ENCODE assay signal across 11 cellular contexts in the genomic region with DNA sequence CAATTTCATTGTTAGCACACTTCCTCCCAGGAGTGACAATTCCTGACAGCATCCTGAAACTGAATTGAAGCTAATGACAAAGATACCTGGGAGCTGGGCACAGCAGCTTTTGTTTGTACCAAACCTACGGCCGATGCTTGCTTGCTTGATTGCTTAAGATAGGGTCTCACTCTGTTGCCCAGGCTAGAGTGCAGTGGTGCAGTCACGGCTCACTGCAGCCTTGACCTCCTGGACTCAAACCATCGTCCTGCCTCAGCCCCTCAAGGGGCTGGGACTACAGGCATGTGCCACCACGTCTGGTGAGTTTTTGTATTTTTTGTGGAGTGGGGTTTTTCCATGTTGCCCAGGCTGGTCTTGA.
A peak's percentile ranks its signal among the peaks of the same experiment; 100 is the strongest.
DNase-seq lines count a peak whose midpoint lies in the region; ATAC-seq and TF ChIP-seq lines count a peak whose summit lies in the region.
"Had no signal": no experiment of that assay in that cellular context is flagged by ENCODE, and none has a peak within 500 bp of the region (broad histone marks: within the 10 kb centered on the region; RNA-seq: fewer than 3 reads in every experiment).

No MANE protein-coding gene starts in this region.

- no peaks in the 10 kb centered on the region for H3K36me3 ChIP-seq in BE2C

- no peaks in the 10 kb centered on the region for H3K9me3 Mint-ChIP-seq in WTC11
- H3K9me3 Mint-ChIP-seq: CD8-positive, alpha-beta T cell had no signal

- no peaks in the 10 kb centered on the region for H3K27me3 ChIP-seq in BE2C

- no peaks in the 10 kb centered on the region for H3K27me3 Mint-ChIP-seq in WTC11 (ENCODE audit: low read depth)

- H3K4me3 ChIP-seq in BE2C (ENCODE audit: low read depth, low read length) = no peak overlapping the region

- H3K9me3 ChIP-seq in BE2C = no peaks in the 10 kb centered on the region

- TF ChIP-seq CTCF in WTC11 (IDR thresholded peaks at IDR 0.05) = no peak
- no peak for TF ChIP-seq CTCF in BE2C (IDR thresholded peaks at IDR 0.05; ENCODE audit: low read depth, low read length)
- TF ChIP-seq CTCF in GM20000 (IDR thresholded peaks at IDR 0.05; ENCODE audit: extremely low read depth, missing control alignments) = no peak

- peak; percentile 37 for ATAC-seq in GM18870 (IDR thresholded peaks at IDR 0.05; ENCODE audit: unreplicated experiment)
- peak; percentile 26 for ATAC-seq in GM21717 (IDR thresholded peaks at IDR 0.05; ENCODE audit: unreplicated experiment)
- ATAC-seq in HG03097 (IDR thresholded peaks at IDR 0.05; ENCODE audit: low FRiP score, unreplicated experiment) = peak; percentile 33
- ATAC-seq in WTC11 = no peak
- ATAC-seq: CD8-positive, alpha-beta T cell had no signal

- H3K4me3 Mint-ChIP-seq in WTC11 = no peak overlapping the region
- H3K4me3 Mint-ChIP-seq: CD8-positive, alpha-beta T cell had no signal

- CTCF ChIA-PET in WTC11 (lab: Charles Lee) = no interaction called here

- H3K4me1 ChIP-seq in BE2C = no peaks in the 10 kb centered on the region

- no peaks in the 10 kb centered on the region for H3K36me3 Mint-ChIP-seq in WTC11

- POLR2A ChIA-PET in WTC11 (lab: Charles Lee) = no interaction called here

- H3K4me1 Mint-ChIP-seq in WTC11 = peaks cover 27% of the 10 kb centered on the region

- no peak overlapping the region for H3K27ac Mint-ChIP-seq in WTC11

- DNase-seq in WTC11 (ENCODE audit: low spot score) (no peak), NCI-H2171 (lab: John Stamatoyannopoulos, UW) (no peak), germinal center (ENCODE audit: low spot score) (no peak), BE2C (no peak), GM20000 (ENCODE audit: low spot score) (no peak)
- DNase-seq: CD8-positive, alpha-beta T cell; NCI-H1105; T-helper 9 cell had no signal

TF ChIP-seq in WTC11, 78 proteins besides CTCF, POLR2A, EP300 and RAD21:
- TF ChIP-seq JAZF1 (CRISPR knock-in tag; IDR thresholded peaks at IDR 0.05) (no peak), PRRX2 (CRISPR knock-in tag; IDR thresholded peaks at IDR 0.05) (no peak), RORB (CRISPR knock-in tag; IDR thresholded peaks at IDR 0.05) (no peak), MYBL2 (CRISPR knock-in tag; IDR thresholded peaks at IDR 0.05) (no peak), ZNF263 (CRISPR knock-in tag; IDR thresholded peaks at IDR 0.05; ENCODE audit: low read depth) (no peak), ZNF121 (CRISPR knock-in tag; IDR thresholded peaks at IDR 0.05) (peak; percentile 81; the same call in 1 of the 2 replicates), ZNF219 (CRISPR knock-in tag; IDR thresholded peaks at IDR 0.05; ENCODE audit: borderline replicate concordance) (no peak)
- TF ChIP-seq, protein P1, sequence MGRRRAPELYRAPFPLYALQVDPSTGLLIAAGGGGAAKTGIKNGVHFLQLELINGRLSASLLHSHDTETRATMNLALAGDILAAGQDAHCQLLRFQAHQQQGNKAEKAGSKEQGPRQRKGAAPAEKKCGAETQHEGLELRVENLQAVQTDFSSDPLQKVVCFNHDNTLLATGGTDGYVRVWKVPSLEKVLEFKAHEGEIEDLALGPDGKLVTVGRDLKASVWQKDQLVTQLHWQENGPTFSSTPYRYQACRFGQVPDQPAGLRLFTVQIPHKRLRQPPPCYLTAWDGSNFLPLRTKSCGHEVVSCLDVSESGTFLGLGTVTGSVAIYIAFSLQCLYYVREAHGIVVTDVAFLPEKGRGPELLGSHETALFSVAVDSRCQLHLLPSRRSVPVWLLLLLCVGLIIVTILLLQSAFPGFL (CRISPR knock-in tag; IDR thresholded peaks at IDR 0.05; ENCODE audit: borderline replicate concordance) = no peak
- TF ChIP-seq, protein P2, sequence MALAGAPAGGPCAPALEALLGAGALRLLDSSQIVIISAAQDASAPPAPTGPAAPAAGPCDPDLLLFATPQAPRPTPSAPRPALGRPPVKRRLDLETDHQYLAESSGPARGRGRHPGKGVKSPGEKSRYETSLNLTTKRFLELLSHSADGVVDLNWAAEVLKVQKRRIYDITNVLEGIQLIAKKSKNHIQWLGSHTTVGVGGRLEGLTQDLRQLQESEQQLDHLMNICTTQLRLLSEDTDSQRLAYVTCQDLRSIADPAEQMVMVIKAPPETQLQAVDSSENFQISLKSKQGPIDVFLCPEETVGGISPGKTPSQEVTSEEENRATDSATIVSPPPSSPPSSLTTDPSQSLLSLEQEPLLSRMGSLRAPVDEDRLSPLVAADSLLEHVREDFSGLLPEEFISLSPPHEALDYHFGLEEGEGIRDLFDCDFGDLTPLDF (CRISPR knock-in tag; IDR thresholded peaks at IDR 0.05) = no peak
